In genomic region chr7:78284945-78285344, GRCh38 we compare ENCODE assay signal across 22 cellular contexts.
"Had no signal": no experiment of that assay in that cellular context is flagged by ENCODE, and none has a peak within 500 bp of the region (broad histone marks: within the 10 kb centered on the region; RNA-seq: fewer than 3 reads in every experiment).

No MANE protein-coding gene starts in this region.

- H3K27me3 ChIP-seq: adrenal gland, esophagus muscularis mucosa, left lung, right atrium auricular region, suprapubic skin, transverse colon, uterus had no signal

- DNase-seq: activated CD4-positive, alpha-beta T cell treated with anti-CD3 and anti-CD28 coated beads, Interleukin-2, amount 50 U/mL, for 1 hour; activated CD4-positive, CD25-positive, alpha-beta regulatory T cell treated with anti-CD3 and anti-CD28 coated beads, Interleukin-2, amount 50 U/mL, for 72 hours; activated CD8-positive, alpha-beta memory T cell treated with anti-CD3 and anti-CD28 coated beads for 24 hours; activated CD8-positive, alpha-beta memory T cell treated with anti-CD3 and anti-CD28 coated beads, Interleukin-2, amount 50 U/mL, for 48 hours; activated gamma-delta T cell; activated T-cell treated with anti-CD3 and anti-CD28 coated beads, Interleukin-2, amount 50 U/mL, for 72 hours; adrenal gland; dermis blood vessel endothelial cell; effector memory CD4-positive, alpha-beta T cell; kidney; left lung; naive B cell; stimulated activated CD4-positive, alpha-beta T cell treated with anti-CD3 and anti-CD28 coated beads, Interleukin-15, amount 100 ng/mL, for 24 hours; stimulated activated CD4-positive, alpha-beta T cell treated with anti-CD3 and anti-CD28 coated beads, Interleukin-2, amount 100 ng/mL, for 48 hours; T-helper 17 cell; transverse colon; uterus had no signal

- H3K36me3 ChIP-seq: adrenal gland, esophagus muscularis mucosa, left lung, right atrium auricular region, suprapubic skin, transverse colon, uterus had no signal

- H3K4me1 ChIP-seq: adrenal gland, left lung, right atrium auricular region, suprapubic skin, transverse colon, uterus had no signal

- H3K4me3 ChIP-seq: adrenal gland, esophagus muscularis mucosa, left lung, right atrium auricular region, skin epidermis, suprapubic skin, transverse colon, uterus had no signal

- H3K9me3 ChIP-seq: adrenal gland, esophagus muscularis mucosa, left lung, right atrium auricular region, suprapubic skin, transverse colon, uterus had no signal

- H3K27ac ChIP-seq: adrenal gland, left lung, right atrium auricular region, skin epidermis, suprapubic skin, transverse colon, uterus, VCaP had no signal
